ENCODE assay signal across 8 cellular contexts in genomic region chr19:44207126-44207803, GRCh38. TPM values are rescaled to one million over a fixed set of nuclear protein-coding genes. Genes with fewer than 3 reads are reported as not detected.
DNase-seq lines count a peak whose midpoint lies in the region; TF ChIP-seq lines count a peak whose summit lies in the region.

No MANE protein-coding gene starts in this region.

- peak in 1 of 2 donors; percentile 87 for TF ChIP-seq EP300 in tibial nerve (IDR thresholded peaks at IDR 0.05)

- H3K4me2 ChIP-seq in parathyroid adenoma (ENCODE audit: low read length), result peak overlapping the region; percentile 88

- H3K27ac ChIP-seq in adrenal gland (peak overlapping the region; percentile 45 to 92 (median 86)), parathyroid adenoma (peak overlapping the region; percentile 69), tibial nerve (peak overlapping the region; percentile 40 to 94 (median 87))

- DNase-seq in GDM1 (lab: John Stamatoyannopoulos, UW) (peak; percentile 84), HEK293T (ENCODE audit: extremely low spot score) (peak; percentile 84), NAMALWA (ENCODE audit: low spot score) (peak; percentile 92), T follicular helper cell (ENCODE audit: low read depth) (peak; percentile 64), adrenal gland (peak; percentile 88 to 96 (median 90)), cardiac septum (ENCODE audit: low spot score) (peak; percentile 94), tibial nerve (ENCODE audit: low spot score in 2 of 2) (peak; percentile 62 to 85)

- peak overlapping the region; percentile 79 for H2AFZ ChIP-seq in parathyroid adenoma

- peak overlapping the region; percentile 25 to 96 (median 84) for H3K4me3 ChIP-seq in adrenal gland
- peak overlapping the region; percentile 94 for H3K4me3 ChIP-seq in parathyroid adenoma (ENCODE audit: low read depth, low read length)
- H3K4me3 ChIP-seq in tibial nerve, result peak overlapping the region; percentile 47 to 76 (median 67)

- H3K27me3 ChIP-seq in adrenal gland, result no peaks in the 10 kb centered on the region
- H3K27me3 ChIP-seq in parathyroid adenoma (ENCODE audit: control insufficient read depth, insufficient read depth, low read length), result no peaks in the 10 kb centered on the region
- H3K27me3 ChIP-seq in tibial nerve, result no peaks in the 10 kb centered on the region

- peaks cover 0 to 8% of the 10 kb centered on the region in 2 donors for H3K4me1 ChIP-seq in adrenal gland (replicated peaks in 1 of 2)
- no peaks in the 10 kb centered on the region for H3K4me1 ChIP-seq in parathyroid adenoma
- peaks cover 0 to 13% (median 2%) of the 10 kb centered on the region in 4 donors for H3K4me1 ChIP-seq in tibial nerve

- CTCF ChIA-PET in HEK293T (lab: Yijun Ruan, JAX), result interaction anchor here (0.6 kb wide), 1 partner anchor 71 kb away, joined by 4 read pairs; no protein-coding TSS in a partner anchor

- no peaks in the 10 kb centered on the region for H3K79me2 ChIP-seq in parathyroid adenoma

- H3K9ac ChIP-seq in parathyroid adenoma, result no peak overlapping the region

- POLR2A ChIA-PET in HEK293T (lab: Yijun Ruan, JAX), result interaction anchor here (0.7 to 1.7 kb wide), 7 partner anchors 42 to 636 kb away, joined by 3 to 10 read pairs (median 3); partner anchors contain the start of genes ZNF112, ZNF180, ZNF221 and ZNF226

- TF ChIP-seq POLR2A in adrenal gland (IDR thresholded peaks at IDR 0.05), result peak in 1 of 2 donors; percentile 15
- peak in 1 of 2 donors; percentile 8 for TF ChIP-seq POLR2A in tibial nerve (IDR thresholded peaks at IDR 0.05)

- no peaks in the 10 kb centered on the region for H3K36me3 ChIP-seq in adrenal gland (replicated peaks in 1 of 2)
- H3K36me3 ChIP-seq in parathyroid adenoma (ENCODE audit: control insufficient read depth, insufficient read depth, low read length), result no peaks in the 10 kb centered on the region
- H3K36me3 ChIP-seq in tibial nerve, result no peaks in the 10 kb centered on the region

- intact Hi-C loops in adrenal gland (cut with DNase I), result no loop called here
- intact Hi-C loops in cardiac septum (cut with DNase I), result loop anchor here (1.0 to 10.0 kb wide), 6 partner anchors 42 to 202 kb away; partner anchors contain the start of genes ZNF112, ZNF224, ZNF226 and ZNF230

- TF ChIP-seq CTCF in adrenal gland (IDR thresholded peaks at IDR 0.05), result no peak
- TF ChIP-seq CTCF in parathyroid adenoma (IDR thresholded peaks at IDR 0.05), result no peak
- TF ChIP-seq CTCF in tibial nerve (IDR thresholded peaks at IDR 0.05), result no peak

- H3K9me3 ChIP-seq in adrenal gland (replicated peaks in 1 of 3) (no peaks in the 10 kb centered on the region), parathyroid adenoma (ENCODE audit: control insufficient read depth, low read length) (no peaks in the 10 kb centered on the region), tibial nerve (peaks cover 0 to 37% (median 2%) of the 10 kb centered on the region in 4 donors)

- 4 to 5% (median 4%) methylated on average over 22 to 26 of the region's 26 CpGs for WGBS in adrenal gland, 4 donors
- WGBS in tibial nerve, 2 donors, result 3 to 5% methylated on average over 23 to 26 of the region's 26 CpGs

TF ChIP-seq in HEK293T, 16 proteins besides CTCF, POLR2A, EP300 and RAD21:
- TF ChIP-seq NFRKB (IDR thresholded peaks at IDR 0.05) (no peak), SUZ12 (IDR thresholded peaks at IDR 0.05) (0 out of 2 replicates have a peak, but pooled peaks have one; percentile 55), SP1 (IDR thresholded peaks at IDR 0.05) (no peak), CTBP1 (IDR thresholded peaks at IDR 0.05; ENCODE audit: borderline replicate concordance) (no peak), L3MBTL2 (conservative IDR thresholded peaks at IDR 0.05) (no peak), HDGF (IDR thresholded peaks at IDR 0.05; ENCODE audit: borderline replicate concordance) (no peak), FOXK2 (IDR thresholded peaks at IDR 0.05) (no peak), LEF1 (IDR thresholded peaks at IDR 0.05; ENCODE audit: borderline replicate concordance) (no peak), FOXA1 (IDR thresholded peaks at IDR 0.05) (no peak), ELF4 (IDR thresholded peaks at IDR 0.05) (peak; percentile 83), BHLHE40 (IDR thresholded peaks at IDR 0.05; ENCODE audit: borderline replicate concordance) (no peak), FOXM1 (IDR thresholded peaks at IDR 0.05; ENCODE audit: borderline replicate concordance) (no peak), PKNOX1 (IDR thresholded peaks at IDR 0.05) (no peak), ARNT (IDR thresholded peaks at IDR 0.05) (no peak)

RNA-seq across cellular contexts. Expression of gene ZNF227, which starts 5.1 kb away (rescaled TPM):
- total RNA-seq in adrenal gland (10 to 100 TPM in 6 of 8 donors, 1 to 10 TPM in 2; 4.7 to 33.2 (median 19.1) TPM), cardiac septum (15.4 TPM), tibial nerve (10 to 100 TPM in 3 of 4 donors, 1 to 10 TPM in 1; 8.1 to 22.0 (median 14.3) TPM)
- polyA plus RNA-seq in adrenal gland, result 10 to 100 TPM in 1 of 3 donors, 1 to 10 TPM in 2; 4.7 to 15.5 (median 5.2) TPM

RNA-seq across cellular contexts. Expression of gene ZNF226, which starts 42.4 kb away (rescaled TPM):
- total RNA-seq in adrenal gland (10 to 100 TPM; 18.9 to 60.9 (median 46.8) TPM), cardiac septum (25.6 TPM), tibial nerve (10 to 100 TPM; 18.0 to 29.1 (median 23.3) TPM)
- 10 to 100 TPM; 21.9 to 70.2 (median 32.1) TPM for polyA plus RNA-seq in adrenal gland

RNA-seq across cellular contexts. Expression of gene ZNF233, which starts 52.4 kb away (rescaled TPM):
- total RNA-seq in adrenal gland (1 to 10 TPM in 5 of 8 donors, under 1 TPM in 3; 0.69 to 3.1 (median 1.6) TPM), cardiac septum (5.0 TPM), tibial nerve (1 to 10 TPM in 1 of 4 donors, under 1 TPM in 2, not detected in 1; 0.44 to 1.2 (median 0.63) TPM)
- 1 to 10 TPM in 2 of 3 donors, under 1 TPM in 1; 0.57 to 3.3 (median 2.1) TPM for polyA plus RNA-seq in adrenal gland

Comparison
In these comparisons a context has a peak if more than half of its experiments do, and no peak if none do; other contexts are left out.
1. Peak in every context shown above with its lines: DNase-seq, H3K4me3 ChIP-seq and H3K27ac ChIP-seq.